In genomic region chr5:179542170-179542569, GRCh38 we compare ENCODE assay signal across 28 cellular contexts.
"Had no signal": no experiment of that assay in that cellular context is flagged by ENCODE, and none has a peak within 500 bp of the region (broad histone marks: within the 10 kb centered on the region; RNA-seq: fewer than 3 reads in every experiment).

No MANE protein-coding gene starts in this region.

- H3K4me3 Mint-ChIP-seq: activated CD8-positive, alpha-beta T cell treated with anti-CD3 and anti-CD28 coated beads for 36 hours; activated T-cell treated with anti-CD3 and anti-CD28 coated beads, Interleukin-2, amount 50 U/mL, for 4 hours; activated T-helper 17 cell treated with anti-CD3 and anti-CD28 coated beads, Interleukin-2, amount 50 U/mL, for 72 hours; endodermal cell; immature natural killer cell; mesothelial cell of epicardium; nephron progenitor cell; WTC11 had no signal

- ATAC-seq: activated CD8-positive, alpha-beta T cell treated with anti-CD3 and anti-CD28 coated beads for 36 hours; activated T-cell treated with anti-CD3 and anti-CD28 coated beads, Interleukin-2, amount 50 U/mL, for 4 hours; activated T-helper 17 cell treated with anti-CD3 and anti-CD28 coated beads, Interleukin-2, amount 50 U/mL, for 72 hours; esophagus mucosa; right lobe of liver; stimulated activated naive CD8-positive, alpha-beta T cell treated with anti-CD3 and anti-CD28 coated beads, Interleukin-15, Interleukin-2, amounts not matched to agents 100 U/mL and 50 U/mL, for 24 hours; WTC11 had no signal

- H3K27ac Mint-ChIP-seq: activated CD8-positive, alpha-beta T cell treated with anti-CD3 and anti-CD28 coated beads for 36 hours; activated T-helper 17 cell treated with anti-CD3 and anti-CD28 coated beads, Interleukin-2, amount 50 U/mL, for 72 hours; endodermal cell; immature natural killer cell; mesothelial cell of epicardium; nephron progenitor cell; progenitor cell of endocrine pancreas; WTC11 had no signal

- H3K4me1 Mint-ChIP-seq: activated T-helper 17 cell treated with anti-CD3 and anti-CD28 coated beads, Interleukin-2, amount 50 U/mL, for 72 hours; endodermal cell; immature natural killer cell; mesothelial cell of epicardium; nephron progenitor cell had no signal

- H3K4me3 ChIP-seq: breast epithelium, ovary, right lobe of liver, testis, uterus had no signal

- H3K36me3 Mint-ChIP-seq: mesothelial cell of epicardium, naive B cell, WTC11 had no signal

- DNase-seq: activated CD4-positive, alpha-beta T cell treated with anti-CD3 and anti-CD28 coated beads, Interleukin-2, amount 50 U/mL, for 1 hour; activated CD8-positive, alpha-beta T cell treated with anti-CD3 and anti-CD28 coated beads for 36 hours; activated gamma-delta T cell treated with Interleukin-2 at 50 U/mL for 16 hours; activated naive CD4-positive, alpha-beta T cell treated with anti-CD3 and anti-CD28 coated beads, Interleukin-2, amount 50 U/mL, for 16 hours; activated T-cell treated with anti-CD3 and anti-CD28 coated beads, Interleukin-2, amount 50 U/mL, for 4 hours; amniotic stem cell; central memory CD4-positive, alpha-beta T cell; endodermal cell; foreskin fibroblast; hippocampal formation; immature natural killer cell; kidney; naive B cell; nephron progenitor cell; ovary; stimulated activated CD4-positive, alpha-beta T cell treated with anti-CD3 and anti-CD28 coated beads, Interleukin-2, amount 100 ng/mL, for 48 hours; stimulated activated naive CD8-positive, alpha-beta T cell treated with anti-CD3 and anti-CD28 coated beads, Interleukin-15, Interleukin-2, amounts not matched to agents 100 U/mL and 50 U/mL, for 24 hours; testis; trophoblast cell; uterus had no signal

- H3K9me3 Mint-ChIP-seq: activated CD8-positive, alpha-beta T cell treated with anti-CD3 and anti-CD28 coated beads for 36 hours; activated T-cell treated with anti-CD3 and anti-CD28 coated beads, Interleukin-2, amount 50 U/mL, for 4 hours; activated T-helper 17 cell treated with anti-CD3 and anti-CD28 coated beads, Interleukin-2, amount 50 U/mL, for 72 hours; immature natural killer cell; mesothelial cell of epicardium; naive B cell; nephron progenitor cell; WTC11 had no signal

- FAIRE-seq: kidney had no signal

- H3K27ac ChIP-seq: breast epithelium, neutrophil, ovary, right lobe of liver, testis, uterus had no signal

- H3K9me3 ChIP-seq: breast epithelium, neutrophil, ovary, right lobe of liver, testis, uterus had no signal

- H3K27me3 Mint-ChIP-seq: activated CD8-positive, alpha-beta T cell treated with anti-CD3 and anti-CD28 coated beads for 36 hours; activated T-helper 17 cell treated with anti-CD3 and anti-CD28 coated beads, Interleukin-2, amount 50 U/mL, for 72 hours; naive B cell had no signal

- H3K4me1 ChIP-seq: breast epithelium, right lobe of liver, testis, uterus had no signal
